8 cellular contexts compared by ENCODE assay signal in genomic region chr10:103241262-103242011, GRCh38. TPM values are rescaled to one million over a fixed set of nuclear protein-coding genes. Genes with fewer than 3 reads are reported as not detected.
DNase-seq lines count a peak whose midpoint lies in the region; ATAC-seq and TF ChIP-seq lines count a peak whose summit lies in the region.

No MANE protein-coding gene starts in this region.

- ATAC-seq in right cardiac atrium, result peak; percentile 58 to 63
- no peak for ATAC-seq in GM18858 (IDR thresholded peaks at IDR 0.05; ENCODE audit: unreplicated experiment)
- ATAC-seq in HG03571 (IDR thresholded peaks at IDR 0.05; ENCODE audit: unreplicated experiment), result no peak

- no peaks in the 10 kb centered on the region for H3K9me3 Mint-ChIP-seq in activated T-helper 1 cell treated with anti-CD3 and anti-CD28 coated beads, Interleukin-12 subunit alpha, Interleukin-12 subunit beta, Interleukin-2, Interleukin-4 antibody, amounts not matched to agents 30 ng/mL and 10 ng/mL and 1 ng/mL, durations not matched to agents 14 hours and 24 hours and 36 hours

- peak overlapping the region; percentile 77 for H3K27ac Mint-ChIP-seq in activated T-helper 1 cell treated with anti-CD3 and anti-CD28 coated beads, Interleukin-12 subunit alpha, Interleukin-12 subunit beta, Interleukin-2, Interleukin-4 antibody, amounts not matched to agents 30 ng/mL and 10 ng/mL and 1 ng/mL, durations not matched to agents 14 hours and 24 hours and 36 hours

- H3K27me3 Mint-ChIP-seq in activated T-helper 1 cell treated with anti-CD3 and anti-CD28 coated beads, Interleukin-12 subunit alpha, Interleukin-12 subunit beta, Interleukin-2, Interleukin-4 antibody, amounts not matched to agents 30 ng/mL and 10 ng/mL and 1 ng/mL, durations not matched to agents 14 hours and 24 hours and 36 hours (ENCODE audit: insufficient read depth), result peaks cover 2% of the 10 kb centered on the region

- H3K27me3 ChIP-seq in AG04450 (ENCODE audit: control insufficient read depth, insufficient read depth, low read length) (no peaks in the 10 kb centered on the region), right cardiac atrium (ENCODE audit: control insufficient read depth, insufficient read depth) (no peaks in the 10 kb centered on the region), skeletal muscle satellite cell (ENCODE audit: control insufficient read depth, insufficient read depth, low read length) (peaks cover 5% of the 10 kb centered on the region)

- H3K36me3 ChIP-seq in skeletal muscle satellite cell (ENCODE audit: insufficient read depth, low read length), result no peaks in the 10 kb centered on the region

- H3K4me1 ChIP-seq in right cardiac atrium (ENCODE audit: control insufficient read depth, insufficient read depth, low read length), result no peaks in the 10 kb centered on the region
- H3K4me1 ChIP-seq in skeletal muscle satellite cell (ENCODE audit: control insufficient read depth, insufficient read depth, low read length), result peaks cover 16% of the 10 kb centered on the region

- CTCF ChIA-PET in AG04450 (lab: Charles Lee), result interaction anchor here (1.8 kb wide), 1 partner anchor 324 kb away, joined by 7 read pairs; the partner anchor contains the start of gene CNNM2

- H3K9me3 ChIP-seq in AG04450 (ENCODE audit: control insufficient read depth, insufficient read depth, low read length) (no peaks in the 10 kb centered on the region), right cardiac atrium (ENCODE audit: control insufficient read depth, low read length) (no peaks in the 10 kb centered on the region), skeletal muscle satellite cell (replicated peaks; ENCODE audit: low read length) (no peaks in the 10 kb centered on the region)

- H3K4me3 Mint-ChIP-seq in activated T-helper 1 cell treated with anti-CD3 and anti-CD28 coated beads, Interleukin-12 subunit alpha, Interleukin-12 subunit beta, Interleukin-2, Interleukin-4 antibody, amounts not matched to agents 30 ng/mL and 10 ng/mL and 1 ng/mL, durations not matched to agents 14 hours and 24 hours and 36 hours, result peak overlapping the region; percentile 21

- H3K36me3 Mint-ChIP-seq in activated T-helper 1 cell treated with anti-CD3 and anti-CD28 coated beads, Interleukin-12 subunit alpha, Interleukin-12 subunit beta, Interleukin-2, Interleukin-4 antibody, amounts not matched to agents 30 ng/mL and 10 ng/mL and 1 ng/mL, durations not matched to agents 14 hours and 24 hours and 36 hours (ENCODE audit: low read depth), result no peaks in the 10 kb centered on the region

- no peak overlapping the region for H3K4me2 ChIP-seq in skeletal muscle satellite cell (ENCODE audit: low read length)

- no peak for DNase-seq in AG04450 (ENCODE audit: low read depth, low spot score)
- peak; percentile 86 for DNase-seq in HPDE6-E6E7 (ENCODE audit: extremely low spot score)
- DNase-seq in activated T-helper 1 cell treated with anti-CD3 and anti-CD28 coated beads, Interleukin-12 subunit alpha, Interleukin-12 subunit beta, Interleukin-2, Interleukin-4 antibody, amounts not matched to agents 30 ng/mL and 10 ng/mL and 1 ng/mL, durations not matched to agents 14 hours and 24 hours and 36 hours (ENCODE audit: low spot score), result peak; percentile 33
- DNase-seq in right cardiac atrium, result no peak
- DNase-seq in KG1 (lab: John Stamatoyannopoulos, UW), result no peak

- H3K4me3 ChIP-seq in AG04450 (ENCODE audit: low read depth, low read length) (no peak overlapping the region), right cardiac atrium (ENCODE audit: low read length) (no peak overlapping the region), skeletal muscle satellite cell (ENCODE audit: low read length) (no peak overlapping the region)

- peaks cover 35% of the 10 kb centered on the region for H3K4me1 Mint-ChIP-seq in activated T-helper 1 cell treated with anti-CD3 and anti-CD28 coated beads, Interleukin-12 subunit alpha, Interleukin-12 subunit beta, Interleukin-2, Interleukin-4 antibody, amounts not matched to agents 30 ng/mL and 10 ng/mL and 1 ng/mL, durations not matched to agents 14 hours and 24 hours and 36 hours (ENCODE audit: low read depth)

- peak overlapping the region; percentile 31 for H3K27ac ChIP-seq in AG04450 (ENCODE audit: low read depth, low read length)
- H3K27ac ChIP-seq in right cardiac atrium (ENCODE audit: low read length), result no peak overlapping the region

- peak overlapping the region; percentile 34 for H3K9ac ChIP-seq in skeletal muscle satellite cell (ENCODE audit: low read depth, low read length)

- POLR2A ChIA-PET in AG04450 (lab: Yijun Ruan, JAX), result interaction anchor here (0.6 kb wide), 1 partner anchor 47 kb away, joined by 7 read pairs; no protein-coding TSS in a partner anchor

- WGBS in right cardiac atrium, result 55% methylated on average over 7 of the region's 7 CpGs

- TF ChIP-seq CTCF in AG04450 (IDR thresholded peaks at IDR 0.05; ENCODE audit: low read depth, low read length), result no peak

- intact Hi-C loops in activated T-helper 1 cell treated with anti-CD3 and anti-CD28 coated beads, Interleukin-12 subunit alpha, Interleukin-12 subunit beta, Interleukin-2, Interleukin-4 antibody, amounts not matched to agents 30 ng/mL and 10 ng/mL and 1 ng/mL, durations not matched to agents 14 hours and 24 hours and 36 hours (cut with micrococcal nuclease), result loop anchor here (5.0 kb wide), 2 partner anchors 49 to 144 kb away; partner anchors contain the start of gene NT5C2
- intact Hi-C loops in right cardiac atrium (cut with DNase I), result loop anchor here (5.0 to 10.0 kb wide), 6 partner anchors 127 to 407 kb away; partner anchors contain the start of genes CNNM2 (in 2 of the 4) and CYP17A1 (in 2 of the 4)

RNA-seq across cellular contexts. Expression of gene RPEL1, which starts 4.2 kb away (rescaled TPM):
- polyA plus RNA-seq in AG04450 (2011; rRNA removed), result 0.15 and 0.20 TPM in 2 replicates
- not detected in 2 replicates for polyA minus RNA-seq in AG04450 (2011; rRNA and poly(A)+ RNA removed)
- total RNA-seq in activated T-helper 1 cell treated with anti-CD3 and anti-CD28 coated beads, Interleukin-12 subunit alpha, Interleukin-12 subunit beta, Interleukin-2, Interleukin-4 antibody, amounts not matched to agents 30 ng/mL and 10 ng/mL and 1 ng/mL, durations not matched to agents 14 hours and 24 hours and 36 hours, result not detected in 2 replicates
- not detected for total RNA-seq in right cardiac atrium
- not detected for polyA plus RNA-seq in right cardiac atrium
- total RNA-seq in skeletal muscle satellite cell (2012; rRNA removed), result under 0.01 and 0.25 TPM in 2 replicates

RNA-seq across cellular contexts. Expression of gene INA, which starts 35.5 kb away (rescaled TPM):
- polyA plus RNA-seq in AG04450 (2011; rRNA removed) (5.2 and 6.6 TPM in 2 replicates), right cardiac atrium (0.16 TPM)
- 2.0 and 3.1 TPM in 2 replicates for polyA minus RNA-seq in AG04450 (2011; rRNA and poly(A)+ RNA removed)
- total RNA-seq in activated T-helper 1 cell treated with anti-CD3 and anti-CD28 coated beads, Interleukin-12 subunit alpha, Interleukin-12 subunit beta, Interleukin-2, Interleukin-4 antibody, amounts not matched to agents 30 ng/mL and 10 ng/mL and 1 ng/mL, durations not matched to agents 14 hours and 24 hours and 36 hours, result 1.5 TPM in 2 replicates
- not detected for total RNA-seq in right cardiac atrium
- total RNA-seq in skeletal muscle satellite cell (2012; rRNA removed), result 0.22 and 0.25 TPM in 2 replicates

RNA-seq across cellular contexts. Expression of gene NT5C2, which starts 48.4 kb away (rescaled TPM):
- polyA plus RNA-seq in AG04450 (2011; rRNA removed), result 94.5 and 117 TPM in 2 replicates
- polyA minus RNA-seq in AG04450 (2011; rRNA and poly(A)+ RNA removed), result 53.3 and 63.3 TPM in 2 replicates
- total RNA-seq in activated T-helper 1 cell treated with anti-CD3 and anti-CD28 coated beads, Interleukin-12 subunit alpha, Interleukin-12 subunit beta, Interleukin-2, Interleukin-4 antibody, amounts not matched to agents 30 ng/mL and 10 ng/mL and 1 ng/mL, durations not matched to agents 14 hours and 24 hours and 36 hours, result 52.0 and 56.5 TPM in 2 replicates
- 10 to 100 TPM; 34.7 to 46.1 (median 39.4) TPM for total RNA-seq in right cardiac atrium
- polyA plus RNA-seq in right cardiac atrium, result 23.3 TPM
- total RNA-seq in skeletal muscle satellite cell (2012; rRNA removed), result 22.1 and 35.4 TPM in 2 replicates

Comparison
In these comparisons a context has a peak if more than half of its experiments do, and no peak if none do; other contexts are left out.
1. DNase-seq: peak in HPDE6-E6E7 (single experiment) and activated T-helper 1 cell treated with anti-CD3 and anti-CD28 coated beads, Interleukin-12 subunit alpha, Interleukin-12 subunit beta, Interleukin-2, Interleukin-4 antibody, amounts not matched to agents 30 ng/mL and 10 ng/mL and 1 ng/mL, durations not matched to agents 14 hours and 24 hours and 36 hours (single experiment); none in AG04450 (single experiment), right cardiac atrium (0 of 3) and KG1 (single experiment).
2. ATAC-seq: peak in right cardiac atrium (2 of 2); none in GM18858 (single experiment) and HG03571 (single experiment).